Comparison of ENCODE assay signal across 17 cellular contexts in the genomic region with DNA sequence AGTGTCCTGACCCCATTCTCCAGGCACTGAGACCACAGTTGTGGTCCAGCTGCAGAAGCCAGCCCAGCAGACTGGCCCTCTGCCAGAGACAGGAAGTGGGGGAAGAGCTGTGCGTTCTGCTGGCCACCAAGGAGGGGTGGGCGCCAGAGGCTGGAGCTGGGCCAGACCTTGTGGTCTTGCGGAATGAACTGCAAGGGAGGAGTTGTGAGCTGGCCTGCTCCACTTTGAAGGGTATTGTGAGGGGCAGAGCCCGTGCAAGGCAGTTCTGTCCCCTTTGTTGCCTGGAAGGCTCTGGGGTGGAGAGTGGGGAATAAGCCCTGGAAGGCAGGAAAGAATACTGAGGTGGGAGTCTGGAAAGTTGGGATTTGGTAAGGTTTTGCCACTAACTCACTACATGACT. TPM values are rescaled to one million over a fixed set of nuclear protein-coding genes. Genes with fewer than 3 reads are reported as not detected.
DNase-seq lines count a peak whose midpoint lies in the region; ATAC-seq and TF ChIP-seq lines count a peak whose summit lies in the region.
"Had no signal": no experiment of that assay in that cellular context is flagged by ENCODE, and none has a peak within 500 bp of the region (broad histone marks: within the 10 kb centered on the region; RNA-seq: fewer than 3 reads in every experiment).

No MANE protein-coding gene starts in this region.

- DNase-seq in H4 (ENCODE audit: low spot score) = peak; percentile 60
- no peak for DNase-seq in SK-N-MC (ENCODE audit: low read depth, low spot score)
- peak; percentile 58 for DNase-seq in hepatocyte (ENCODE audit: low spot score)
- peak; percentile 21 for DNase-seq in putamen (ENCODE audit: low spot score)
- no peak for DNase-seq in SHP77 treated with DMSO at 0.1 percent for 48 hours (lab: John Stamatoyannopoulos, UW)
- DNase-seq in activated T-cell treated with anti-CD3 and anti-CD28 coated beads, Interleukin-2, amount 50 U/mL, for 24 hours = no peak
- no peak for DNase-seq in CD8-positive, alpha-beta memory T cell
- DNase-seq: activated naive CD8-positive, alpha-beta T cell treated with anti-CD3 and anti-CD28 coated beads for 36 hours; NCI-H1092; NCI-H446 treated with DMSO at 0.1 percent for 48 hours; SIG-M5; stomach had no signal

- no peaks in the 10 kb centered on the region for H3K9me3 ChIP-seq in SK-N-MC (ENCODE audit: low read depth, low read length)
- H3K9me3 ChIP-seq in hepatocyte (ENCODE audit: low read depth) = no peaks in the 10 kb centered on the region
- no peaks in the 10 kb centered on the region for H3K9me3 ChIP-seq in CD8-positive, alpha-beta memory T cell (ENCODE audit: low read length)
- H3K9me3 ChIP-seq: HAP-1, right atrium auricular region, stomach had no signal

- H3K4me3 ChIP-seq in SK-N-MC = no peak overlapping the region
- H3K4me3 ChIP-seq in hepatocyte = no peak overlapping the region
- H3K4me3 ChIP-seq in CD8-positive, alpha-beta memory T cell (ENCODE audit: low read length) = no peak overlapping the region
- H3K4me3 ChIP-seq: HAP-1, right atrium auricular region, stomach had no signal

- H3K9me3 Mint-ChIP-seq in activated T-cell treated with anti-CD3 and anti-CD28 coated beads, Interleukin-2, amount 50 U/mL, for 24 hours = no peaks in the 10 kb centered on the region
- peaks cover 0 to under 1% (median 0%) of the 10 kb centered on the region in 5 donors for H3K9me3 Mint-ChIP-seq in CD8-positive, alpha-beta memory T cell
- H3K9me3 Mint-ChIP-seq: activated naive CD8-positive, alpha-beta T cell treated with anti-CD3 and anti-CD28 coated beads for 36 hours had no signal

- H3K27me3 Mint-ChIP-seq in activated T-cell treated with anti-CD3 and anti-CD28 coated beads, Interleukin-2, amount 50 U/mL, for 24 hours = peaks cover 59% of the 10 kb centered on the region
- peaks cover 29 to 53% of the 10 kb centered on the region in 2 donors for H3K27me3 Mint-ChIP-seq in CD8-positive, alpha-beta memory T cell

- peak overlapping the region; percentile 47 for H3K4me2 ChIP-seq in hepatocyte

- H3K4me1 Mint-ChIP-seq in activated T-cell treated with anti-CD3 and anti-CD28 coated beads, Interleukin-2, amount 50 U/mL, for 24 hours (ENCODE audit: low read depth) = peaks cover 11% of the 10 kb centered on the region
- peaks cover 0 to 9% (median 8%) of the 10 kb centered on the region in 3 donors for H3K4me1 Mint-ChIP-seq in CD8-positive, alpha-beta memory T cell

- CTCF ChIA-PET in CD8-positive, alpha-beta memory T cell (lab: Charles Lee) = no interaction called here

- H3K27me3 ChIP-seq in hepatocyte = peaks cover 9% of the 10 kb centered on the region
- peaks cover 17% of the 10 kb centered on the region for H3K27me3 ChIP-seq in CD8-positive, alpha-beta memory T cell (ENCODE audit: insufficient read depth, low read length, poor library complexity, severe bottlenecking)

- peaks cover 13% of the 10 kb centered on the region for H3K79me2 ChIP-seq in hepatocyte

- no peaks in the 10 kb centered on the region for H3K36me3 Mint-ChIP-seq in activated T-cell treated with anti-CD3 and anti-CD28 coated beads, Interleukin-2, amount 50 U/mL, for 24 hours (ENCODE audit: low read depth)
- H3K36me3 Mint-ChIP-seq in CD8-positive, alpha-beta memory T cell = no peaks in the 10 kb centered on the region
- H3K36me3 Mint-ChIP-seq: activated naive CD8-positive, alpha-beta T cell treated with anti-CD3 and anti-CD28 coated beads for 36 hours had no signal

- no peak for TF ChIP-seq CTCF in hepatocyte (IDR thresholded peaks at IDR 0.05; ENCODE audit: poor library complexity)

- H3K27ac Mint-ChIP-seq in activated T-cell treated with anti-CD3 and anti-CD28 coated beads, Interleukin-2, amount 50 U/mL, for 24 hours = no peak overlapping the region
- no peak overlapping the region for H3K27ac Mint-ChIP-seq in CD8-positive, alpha-beta memory T cell
- H3K27ac Mint-ChIP-seq: activated naive CD8-positive, alpha-beta T cell treated with anti-CD3 and anti-CD28 coated beads for 36 hours had no signal

- peak overlapping the region; percentile 65 for H3K27ac ChIP-seq in SK-N-MC
- H3K27ac ChIP-seq in hepatocyte = peak overlapping the region; percentile 59
- no peak overlapping the region for H3K27ac ChIP-seq in CD8-positive, alpha-beta memory T cell (ENCODE audit: low read depth, low read length)
- H3K27ac ChIP-seq: C4-2B, right atrium auricular region, stomach had no signal

- no peak for ATAC-seq in HG02981 (IDR thresholded peaks at IDR 0.05; ENCODE audit: unreplicated experiment)

- H3K9ac ChIP-seq in SK-N-MC (ENCODE audit: insufficient read length) = peak overlapping the region; percentile 34

- no peaks in the 10 kb centered on the region for H4K20me1 ChIP-seq in hepatocyte (ENCODE audit: insufficient read depth, poor library complexity, severe bottlenecking)

- H3K4me1 ChIP-seq in hepatocyte (ENCODE audit: insufficient read depth) = peaks cover 26% of the 10 kb centered on the region
- peaks cover 4% of the 10 kb centered on the region for H3K4me1 ChIP-seq in CD8-positive, alpha-beta memory T cell (ENCODE audit: insufficient read depth, low read length)

- no peaks in the 10 kb centered on the region for H3K9me2 ChIP-seq in hepatocyte (replicated peaks; ENCODE audit: insufficient read depth)

- no peak overlapping the region for H3K4me3 Mint-ChIP-seq in activated T-cell treated with anti-CD3 and anti-CD28 coated beads, Interleukin-2, amount 50 U/mL, for 24 hours
- H3K4me3 Mint-ChIP-seq in CD8-positive, alpha-beta memory T cell = no peak overlapping the region
- H3K4me3 Mint-ChIP-seq: activated naive CD8-positive, alpha-beta T cell treated with anti-CD3 and anti-CD28 coated beads for 36 hours had no signal

- H3K36me3 ChIP-seq in SK-N-MC (ENCODE audit: insufficient read depth, low read length) (peaks cover 6% of the 10 kb centered on the region), hepatocyte (replicated peaks; ENCODE audit: insufficient read depth, low read depth) (no peaks in the 10 kb centered on the region)
- no peaks in the 10 kb centered on the region for H3K36me3 ChIP-seq in CD8-positive, alpha-beta memory T cell (ENCODE audit: insufficient read depth, low read length)
- H3K36me3 ChIP-seq: HAP-1, right atrium auricular region, stomach had no signal

- H2AFZ ChIP-seq in hepatocyte = no peak overlapping the region

- POLR2A ChIA-PET in CD8-positive, alpha-beta memory T cell (lab: Charles Lee) = no interaction called here

- WGBS in hepatocyte (ENCODE audit: low lambda C conversion rate, missing lambda C conversion rate) = 52% methylated on average over 4 of the region's 4 CpGs

RNA-seq across cellular contexts. Expression of gene MDFI, which starts 3.6 kb away (rescaled TPM):
- total RNA-seq in H4 (2014; rRNA removed; shearing (Covaris generic)) = 0.72 TPM in 1 of 2 replicates, not detected in the other
- 106 and 115 TPM in 2 replicates for total RNA-seq in hepatocyte
- 28.2 and 45.2 TPM in 2 replicates for polyA plus RNA-seq in hepatocyte
- total RNA-seq in CD8-positive, alpha-beta memory T cell = not detected
- not detected for polyA plus RNA-seq in CD8-positive, alpha-beta memory T cell
- total RNA-seq: activated naive CD8-positive, alpha-beta T cell treated with anti-CD3 and anti-CD28 coated beads for 36 hours; G401 had no signal

Comparison
In these comparisons a context has a peak if more than half of its experiments do, and no peak if none do; other contexts are left out.
1. DNase-seq: peak in H4 (single experiment), hepatocyte (single experiment) and putamen (single experiment); none in SK-N-MC (single experiment), SHP77 treated with DMSO at 0.1 percent for 48 hours (single experiment), activated T-cell treated with anti-CD3 and anti-CD28 coated beads, Interleukin-2, amount 50 U/mL, for 24 hours (single experiment) and CD8-positive, alpha-beta memory T cell (0 of 5).
2. RNA of gene MDFI, which starts 3.6 kb away (total RNA-seq): 106 to 115 TPM in hepatocyte; 0.72 TPM in H4 and not detected in CD8-positive, alpha-beta memory T cell; every median in the first group is over 10 times any median in the second.